23 cellular contexts compared by ENCODE assay signal in genomic region chr12:125381373-125381772, GRCh38.
DNase-seq lines count a peak whose midpoint lies in the region; ATAC-seq, FAIRE-seq and TF ChIP-seq lines count a peak whose summit lies in the region.
"Had no signal": no experiment of that assay in that cellular context is flagged by ENCODE, and none has a peak within 500 bp of the region (broad histone marks: within the 10 kb centered on the region; RNA-seq: fewer than 3 reads in every experiment).

No MANE protein-coding gene starts in this region.

- no peak for TF ChIP-seq EP300 in HepG2 (IDR thresholded peaks at IDR 0.05; ENCODE audit: low read depth in 2 of 2, low read length in 2 of 2)
- TF ChIP-seq EP300 in HepG2 (CRISPR knock-in tag; IDR thresholded peaks at IDR 0.05; ENCODE audit: borderline replicate concordance) = no peak
- no peak for TF ChIP-seq EP300 in upper lobe of left lung (IDR thresholded peaks at IDR 0.05)

- no peaks in the 10 kb centered on the region for H4K20me1 ChIP-seq in HepG2 (ENCODE audit: insufficient read depth, low read length)
- H4K20me1 ChIP-seq: BLaER1 had no signal

- no TSS peak for BruUV-seq in HepG2 (replicated peaks; lab: Mats Ljungman, UMichigan)

- H3K4me2 ChIP-seq in HepG2 (ENCODE audit: low read depth, low read length) = no peak overlapping the region
- H3K4me2 ChIP-seq: BLaER1 had no signal

- TF ChIP-seq CTCF in HepG2 (CRISPR knock-in tag; IDR thresholded peaks at IDR 0.05) (no peak), right lobe of liver (IDR thresholded peaks at IDR 0.05) (no peak), upper lobe of left lung (IDR thresholded peaks at IDR 0.05) (no peak)

- H3K9me3 Mint-ChIP-seq in T-helper 2 cell treated with Interferon-gamma antibody and Interleukin-4, amounts not matched to agents 5 μg/mL and 100 μg/mL, for 36 hours = no peaks in the 10 kb centered on the region

- no peak overlapping the region for H2AFZ ChIP-seq in HepG2 (ENCODE audit: low read length)

- H3K4me3 Mint-ChIP-seq in T-helper 2 cell treated with Interferon-gamma antibody and Interleukin-4, amounts not matched to agents 5 μg/mL and 100 μg/mL, for 36 hours = no peak overlapping the region
- H3K4me3 Mint-ChIP-seq: CD4-positive, alpha-beta memory T cell; H9; IgD-negative memory B cell had no signal

- H3K4me1 ChIP-seq in HepG2 (ENCODE audit: insufficient read depth, low read length) (peaks cover 13% of the 10 kb centered on the region), right lobe of liver (peaks cover 0 to 11% (median 2%) of the 10 kb centered on the region in 4 donors), upper lobe of left lung (no peaks in the 10 kb centered on the region)
- H3K4me1 ChIP-seq: BLaER1 had no signal

- no peak for TF ChIP-seq POLR2A in HepG2 (IDR thresholded peaks at IDR 0.05; ENCODE audit: insufficient read depth in 1 of 2, low read depth in 2 of 2, low read length in 2 of 2)
- no peak for TF ChIP-seq POLR2A in right lobe of liver (IDR thresholded peaks at IDR 0.05)
- TF ChIP-seq POLR2A in upper lobe of left lung (IDR thresholded peaks at IDR 0.05) = no peak

- no peak overlapping the region for H3K27ac Mint-ChIP-seq in T-helper 2 cell treated with Interferon-gamma antibody and Interleukin-4, amounts not matched to agents 5 μg/mL and 100 μg/mL, for 36 hours
- H3K27ac Mint-ChIP-seq: CD4-positive, alpha-beta memory T cell; H9 had no signal

- H3K4me3 ChIP-seq in HepG2 (replicated peaks in 1 of 3; ENCODE audit: insufficient read depth in 1 of 3, low read depth in 2 of 3, low read length in 3 of 3) (no peak overlapping the region), right lobe of liver (no peak overlapping the region), upper lobe of left lung (no peak overlapping the region)
- H3K4me3 ChIP-seq: BLaER1 had no signal

- H3K27me3 ChIP-seq in HepG2 (ENCODE audit: control insufficient read depth in 1 of 2, insufficient read depth in 2 of 2, low read length in 2 of 2) (peaks cover 0 to 3% of the 10 kb centered on the region in 2 experiments; a peak in 1 of 5 replicates), right lobe of liver (no peaks in the 10 kb centered on the region), upper lobe of left lung (no peaks in the 10 kb centered on the region)
- H3K27me3 ChIP-seq: BLaER1 had no signal

- intact Hi-C loops in HepG2 (cut with micrococcal nuclease; ENCODE audit: unreplicated experiment) = no loop called here
- intact Hi-C loops in right lobe of liver (cut with DNase I) = no loop called here

- H3K36me3 Mint-ChIP-seq in T-helper 2 cell treated with Interferon-gamma antibody and Interleukin-4, amounts not matched to agents 5 μg/mL and 100 μg/mL, for 36 hours (ENCODE audit: low read depth) = no peaks in the 10 kb centered on the region
- H3K36me3 Mint-ChIP-seq: CD4-positive, alpha-beta memory T cell; IgD-negative memory B cell had no signal

- H3K9ac ChIP-seq in HepG2 (ENCODE audit: insufficient read depth, low read depth, low read length) = no peak overlapping the region
- H3K9ac ChIP-seq: BLaER1 had no signal

- H3K27me3 Mint-ChIP-seq in T-helper 2 cell treated with Interferon-gamma antibody and Interleukin-4, amounts not matched to agents 5 μg/mL and 100 μg/mL, for 36 hours (ENCODE audit: low read depth) = no peaks in the 10 kb centered on the region

- H3K9me3 ChIP-seq in HepG2 (ENCODE audit: low read length) = no peaks in the 10 kb centered on the region
- H3K9me3 ChIP-seq in right lobe of liver = no peaks in the 10 kb centered on the region
- no peaks in the 10 kb centered on the region for H3K9me3 ChIP-seq in upper lobe of left lung
- H3K9me3 ChIP-seq: BLaER1 had no signal

- in situ Hi-C loops in HepG2 (cut with HindIII; ENCODE audit: extremely low pct_ligation_motif_present, low pct_unique_long_range_greater_than_20kb) = no loop called here

- DNase-seq in HepG2 (ENCODE audit: low spot score) (no peak), right lobe of liver (no peak), astrocyte of the hippocampus (ENCODE audit: low read depth, low spot score) (peak; percentile 5), left kidney (ENCODE audit: low read depth, low spot score) (peak; percentile 64), upper lobe of left lung (no peak), NCI-H2029 treated with DMSO at 0.1 percent for 48 hours (lab: John Stamatoyannopoulos, UW) (no peak)
- no peak for DNase-seq in T-helper 2 cell treated with Interferon-gamma antibody and Interleukin-4, amounts not matched to agents 5 μg/mL and 100 μg/mL, for 36 hours (ENCODE audit: low spot score)
- DNase-seq: CD4-positive, alpha-beta memory T cell; EL; H9; NCI-H1105; NCI-H2081 treated with DMSO at 0.1 percent for 48 hours; NCI-H446 treated with DMSO at 0.1 percent for 48 hours; NCI-H69; NK-92 treated with Interleukin-12 subunit alpha and Interleukin-12 subunit beta, amount 100 ng/mL, for 24 hours; RPMI8226; SIG-M5 had no signal

- H3K27ac ChIP-seq in HepG2 (ENCODE audit: extremely low read length, insufficient read depth, low read length) (no peak overlapping the region), right lobe of liver (no peak overlapping the region), upper lobe of left lung (no peak overlapping the region)
- H3K27ac ChIP-seq: BLaER1 had no signal

- H3K79me2 ChIP-seq in HepG2 (ENCODE audit: insufficient read depth, low read length) = no peaks in the 10 kb centered on the region

- H3K4me1 Mint-ChIP-seq in T-helper 2 cell treated with Interferon-gamma antibody and Interleukin-4, amounts not matched to agents 5 μg/mL and 100 μg/mL, for 36 hours (ENCODE audit: low read depth) = no peaks in the 10 kb centered on the region
- H3K4me1 Mint-ChIP-seq: CD4-positive, alpha-beta memory T cell; H9; IgD-negative memory B cell had no signal

- H3K36me3 ChIP-seq in HepG2 (replicated peaks in 1 of 2; ENCODE audit: control insufficient read depth in 1 of 2, insufficient read depth in 2 of 2, low read length in 2 of 2) (no peaks in the 10 kb centered on the region), right lobe of liver (no peaks in the 10 kb centered on the region), upper lobe of left lung (no peaks in the 10 kb centered on the region)
- H3K36me3 ChIP-seq: BLaER1 had no signal

- ATAC-seq in HepG2 = no peak
- ATAC-seq in right lobe of liver = no peak
- no peak for ATAC-seq in upper lobe of left lung (ENCODE audit: low FRiP score in 2 of 2)

- no peak for FAIRE-seq in HepG2 (lab: Jason Lieb, UNC)
- FAIRE-seq: A204.1, GM12892, GM18507, HTR-8/SVneo had no signal

- POLR2A ChIA-PET in HepG2 (lab: Yijun Ruan, JAX) = no interaction called here

- CTCF ChIA-PET in HepG2 (lab: Yijun Ruan, JAX; ENCODE audit: low intra/inter-chr PET ratio, low total read pairs) = no interaction called here

- WGBS in HepG2 (ENCODE audit: low lambda C conversion rate) = 37% methylated on average over 4 of the region's 4 CpGs
- 89% methylated on average over 3 of the region's 4 CpGs for WGBS in right lobe of liver (ENCODE audit: insufficient coverage, low coverage, low lambda C conversion rate, missing lambda C conversion rate)
- WGBS in upper lobe of left lung, 2 donors = 66 to 78% methylated on average over 4 of the region's 4 CpGs

- TF ChIP-seq RAD21 in HepG2 (CRISPR knock-in tag; IDR thresholded peaks at IDR 0.05) = no peak

TF ChIP-seq in HepG2, 621 proteins besides CTCF, POLR2A, EP300 and RAD21 (continues in another document):
- no peak for TF ChIP-seq KAT8 (CRISPR knock-in tag; IDR thresholded peaks at IDR 0.05)
- no peak for TF ChIP-seq SIN3B (IDR thresholded peaks at IDR 0.05; ENCODE audit: low read length)
- no peak for TF ChIP-seq ZNF329 (CRISPR knock-in tag; IDR thresholded peaks at IDR 0.05; ENCODE audit: low read depth)
- TF ChIP-seq BCL6 (CRISPR knock-in tag; IDR thresholded peaks at IDR 0.05) = no peak
- TF ChIP-seq CREBL2 (CRISPR knock-in tag; IDR thresholded peaks at IDR 0.05; ENCODE audit: borderline replicate concordance) = no peak
- TF ChIP-seq ZNF639 (CRISPR knock-in tag; conservative IDR thresholded peaks at IDR 0.05) = no peak
- TF ChIP-seq REST (IDR thresholded peaks at IDR 0.05; ENCODE audit: borderline replicate concordance in 1 of 2, low read depth in 1 of 2, low read length in 2 of 2) = peak; percentile 61 to 93
- no peak for TF ChIP-seq ZNF124 (CRISPR knock-in tag; IDR thresholded peaks at IDR 0.05)
- TF ChIP-seq MIER2 (CRISPR knock-in tag; IDR thresholded peaks at IDR 0.05) = peak; percentile 94

Comparison
In these comparisons a context has a peak if more than half of its experiments do, and no peak if none do; other contexts are left out.
1. DNase-seq: peak in astrocyte of the hippocampus (single experiment) and left kidney (single experiment); none in HepG2 (single experiment), right lobe of liver (0 of 3), upper lobe of left lung (0 of 2), T-helper 2 cell treated with Interferon-gamma antibody and Interleukin-4, amounts not matched to agents 5 μg/mL and 100 μg/mL, for 36 hours (single experiment) and NCI-H2029 treated with DMSO at 0.1 percent for 48 hours (single experiment).